ENCODE assay signal across 36 cellular contexts in the genomic region with DNA sequence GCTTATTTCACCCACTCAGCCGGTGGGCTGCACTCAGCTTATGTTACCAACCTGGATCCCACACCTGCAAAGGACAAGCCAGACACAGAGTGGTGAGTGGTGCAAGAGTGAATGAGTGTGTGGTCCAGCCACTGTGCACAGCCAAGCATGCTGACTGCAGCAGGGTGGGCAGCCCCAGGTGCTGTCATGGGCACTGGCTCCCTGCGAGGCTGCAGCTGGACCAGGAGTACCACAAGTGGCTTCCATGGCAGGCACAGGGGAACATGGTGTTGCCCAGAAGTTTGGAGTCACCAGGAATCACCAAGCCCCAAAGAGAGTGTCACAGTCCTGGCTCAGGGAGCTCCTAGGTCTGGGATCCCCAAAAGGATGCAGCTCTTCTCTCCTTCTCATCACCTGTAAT.
"Had no signal": no experiment of that assay in that cellular context is flagged by ENCODE, and none has a peak within 500 bp of the region (broad histone marks: within the 10 kb centered on the region; RNA-seq: fewer than 3 reads in every experiment).

No MANE protein-coding gene starts in this region.

- H3K4me1 ChIP-seq: adrenal gland, ascending aorta had no signal

- H3K27me3 Mint-ChIP-seq: activated B cell treated with CpG ODN at 0.5 μM for 24 hours; activated CD4-positive, alpha-beta memory T cell treated with anti-CD3 and anti-CD28 coated beads for 36 hours; activated CD4-positive, alpha-beta T cell treated with anti-CD3 and anti-CD28 coated beads, Interleukin-2, amount 10 ng/mL, durations not matched to agents 24 days and 14 days; activated CD8-positive, alpha-beta T cell treated with anti-CD3 and anti-CD28 coated beads for 36 hours; activated naive CD8-positive, alpha-beta T cell treated with anti-CD3 and anti-CD28 coated beads, Interleukin-2, amount 10 ng/mL, durations not matched to agents 7 days and 5 days; activated T-helper 17 cell treated with anti-CD3 and anti-CD28 coated beads, Interleukin-2, amount 50 U/mL, for 72 hours; central memory CD8-positive, alpha-beta T cell had no signal

- H3K36me3 ChIP-seq: adrenal gland, ascending aorta, cardiac muscle cell had no signal

- H3K9me3 ChIP-seq: adrenal gland, ascending aorta had no signal

- H3K27me3 ChIP-seq: adrenal gland, ascending aorta, cardiac muscle cell had no signal

- H3K27ac Mint-ChIP-seq: activated B cell treated with CpG ODN at 0.5 μM for 24 hours; activated CD4-positive, alpha-beta memory T cell treated with anti-CD3 and anti-CD28 coated beads for 36 hours; activated CD4-positive, alpha-beta T cell treated with anti-CD3 and anti-CD28 coated beads, Interleukin-2, amount 10 ng/mL, durations not matched to agents 24 days and 14 days; activated CD8-positive, alpha-beta T cell treated with anti-CD3 and anti-CD28 coated beads for 36 hours; activated naive CD4-positive, alpha-beta T cell treated with anti-CD3 and anti-CD28 coated beads for 36 hours; activated naive CD4-positive, alpha-beta T cell treated with anti-CD3 and anti-CD28 coated beads, Interleukin-2, amount 50 U/mL, for 72 hours; activated naive CD8-positive, alpha-beta T cell treated with anti-CD3 and anti-CD28 coated beads, Interleukin-2, amount 10 ng/mL, durations not matched to agents 7 days and 5 days; activated T-cell treated with anti-CD3 and anti-CD28 coated beads, Interleukin-2, amount 50 U/mL, for 72 hours; activated T-helper 1 cell treated with anti-CD3 and anti-CD28 coated beads, Interleukin-12 subunit alpha, Interleukin-12 subunit beta, Interleukin-2, Interleukin-4 antibody, amounts not matched to agents 30 ng/mL and 10 ng/mL and 1 ng/mL, durations not matched to agents 14 hours and 24 hours and 36 hours; activated T-helper 17 cell treated with anti-CD3 and anti-CD28 coated beads, Interleukin-2, amount 50 U/mL, for 72 hours; brain; T-helper 1 cell treated with Interleukin-12 subunit alpha and Interleukin-12 subunit beta and Interleukin-4 antibody, amounts not matched to agents 30 μg/mL and 1 μg/mL, for 36 hours; T-helper 2 cell treated with Interferon-gamma antibody and Interleukin-4, amounts not matched to agents 5 μg/mL and 100 μg/mL, for 36 hours had no signal

- ATAC-seq: activated CD8-positive, alpha-beta T cell treated with anti-CD3 and anti-CD28 coated beads for 36 hours; activated naive CD4-positive, alpha-beta T cell treated with anti-CD3 and anti-CD28 coated beads, Interleukin-2, amount 50 U/mL, for 72 hours; activated T-cell treated with anti-CD3 and anti-CD28 coated beads, Interleukin-2, amount 50 U/mL, for 4 hours; activated T-cell treated with anti-CD3 and anti-CD28 coated beads, Interleukin-2, amount 50 U/mL, for 72 hours; activated T-helper 17 cell treated with anti-CD3 and anti-CD28 coated beads, Interleukin-2, amount 50 U/mL, for 72 hours had no signal

- H3K36me3 Mint-ChIP-seq: activated CD4-positive, alpha-beta memory T cell treated with anti-CD3 and anti-CD28 coated beads for 36 hours; activated naive CD8-positive, alpha-beta T cell treated with anti-CD3 and anti-CD28 coated beads, Interleukin-2, amount 10 ng/mL, durations not matched to agents 7 days and 5 days; brain had no signal

- H3K4me1 Mint-ChIP-seq: activated B cell treated with CpG ODN at 0.5 μM for 24 hours; activated CD4-positive, alpha-beta T cell treated with anti-CD3 and anti-CD28 coated beads, Interleukin-2, amount 10 ng/mL, durations not matched to agents 24 days and 14 days; activated naive CD8-positive, alpha-beta T cell treated with anti-CD3 and anti-CD28 coated beads, Interleukin-2, amount 10 ng/mL, durations not matched to agents 7 days and 5 days; activated T-helper 17 cell treated with anti-CD3 and anti-CD28 coated beads, Interleukin-2, amount 50 U/mL, for 72 hours; brain; central memory CD8-positive, alpha-beta T cell had no signal

- H3K27ac ChIP-seq: adrenal gland, ascending aorta, cardiac muscle cell, VCaP had no signal

- H3K4me3 ChIP-seq: adrenal gland, ascending aorta, cardiac muscle cell had no signal

- H3K4me3 Mint-ChIP-seq: activated B cell treated with CpG ODN at 0.5 μM for 24 hours; activated CD4-positive, alpha-beta memory T cell treated with anti-CD3 and anti-CD28 coated beads for 36 hours; activated CD4-positive, alpha-beta T cell treated with anti-CD3 and anti-CD28 coated beads, Interleukin-2, amount 10 ng/mL, durations not matched to agents 24 days and 14 days; activated CD8-positive, alpha-beta T cell treated with anti-CD3 and anti-CD28 coated beads for 36 hours; activated naive CD4-positive, alpha-beta T cell treated with anti-CD3 and anti-CD28 coated beads for 36 hours; activated naive CD8-positive, alpha-beta T cell treated with anti-CD3 and anti-CD28 coated beads, Interleukin-2, amount 10 ng/mL, durations not matched to agents 7 days and 5 days; activated T-cell treated with anti-CD3 and anti-CD28 coated beads, Interleukin-2, amount 50 U/mL, for 4 hours; activated T-cell treated with anti-CD3 and anti-CD28 coated beads, Interleukin-2, amount 50 U/mL, for 72 hours; activated T-helper 1 cell treated with anti-CD3 and anti-CD28 coated beads, Interleukin-12 subunit alpha, Interleukin-12 subunit beta, Interleukin-2, Interleukin-4 antibody, amounts not matched to agents 30 ng/mL and 10 ng/mL and 1 ng/mL, durations not matched to agents 14 hours and 24 hours and 36 hours; activated T-helper 17 cell treated with anti-CD3 and anti-CD28 coated beads, Interleukin-2, amount 50 U/mL, for 72 hours; brain; central memory CD8-positive, alpha-beta T cell; T-helper 1 cell treated with Interleukin-12 subunit alpha and Interleukin-12 subunit beta and Interleukin-4 antibody, amounts not matched to agents 30 μg/mL and 1 μg/mL, for 36 hours; T-helper 2 cell treated with Interferon-gamma antibody and Interleukin-4, amounts not matched to agents 5 μg/mL and 100 μg/mL, for 36 hours had no signal

- DNase-seq: activated B cell treated with CpG ODN at 0.5 μM for 24 hours; activated CD4-positive, alpha-beta memory T cell treated with anti-CD3 and anti-CD28 coated beads for 36 hours; activated CD4-positive, alpha-beta T cell treated with anti-CD3 and anti-CD28 coated beads for 4 hours; activated CD4-positive, alpha-beta T cell treated with anti-CD3 and anti-CD28 coated beads, Interleukin-2, amount 10 ng/mL, durations not matched to agents 24 days and 14 days; activated CD4-positive, alpha-beta T cell treated with anti-CD3 and anti-CD28 coated beads, Interleukin-2, amount 50 U/mL, for 1 hour; activated CD4-positive, alpha-beta T cell treated with anti-CD3 and anti-CD28 coated beads, Interleukin-2, amount 50 U/mL, for 4 hours; activated CD4-positive, CD25-positive, alpha-beta regulatory T cell treated with anti-CD3 and anti-CD28 coated beads, Interleukin-2, amount 50 U/mL, for 72 hours; activated CD8-positive, alpha-beta memory T cell treated with anti-CD3 and anti-CD28 coated beads, Interleukin-2, amount 50 U/mL, for 4 hours; activated CD8-positive, alpha-beta T cell treated with anti-CD3 and anti-CD28 coated beads for 36 hours; activated effector memory CD4-positive, alpha-beta T cell treated with anti-CD3 and anti-CD28 coated beads, Interleukin-2, amount 50 U/mL, for 16 hours; activated gamma-delta T cell treated with Interleukin-2 at 50 U/mL for 16 hours; activated naive CD4-positive, alpha-beta T cell; activated naive CD4-positive, alpha-beta T cell treated with anti-CD3 and anti-CD28 coated beads for 36 hours; activated naive CD4-positive, alpha-beta T cell treated with anti-CD3 and anti-CD28 coated beads, Interleukin-2, amount 50 U/mL, for 16 hours; activated naive CD8-positive, alpha-beta T cell treated with anti-CD3 and anti-CD28 coated beads, Interleukin-2, amount 10 ng/mL, durations not matched to agents 7 days and 5 days; activated T-cell treated with anti-CD3 and anti-CD28 coated beads for 4 hours; activated T-cell treated with anti-CD3 and anti-CD28 coated beads, Interleukin-2, amount 50 U/mL, for 1 hour; activated T-cell treated with anti-CD3 and anti-CD28 coated beads, Interleukin-2, amount 50 U/mL, for 4 hours; activated T-cell treated with anti-CD3 and anti-CD28 coated beads, Interleukin-2, amount 50 U/mL, for 72 hours; adrenal gland; amniotic stem cell; caudate nucleus; cerebellar nuclear complex; T-helper 1 cell; T-helper 2 cell; T-helper 9 cell had no signal
